In genomic region chr6:2861071-2861821, GRCh38 we compare ENCODE assay signal across 15 cellular contexts. TPM values are rescaled to one million over a fixed set of nuclear protein-coding genes. Genes with fewer than 3 reads are reported as not detected.
DNase-seq lines count a peak whose midpoint lies in the region; ATAC-seq and TF ChIP-seq lines count a peak whose summit lies in the region.
"Had no signal": no experiment of that assay in that cellular context is flagged by ENCODE, and none has a peak within 500 bp of the region (broad histone marks: within the 10 kb centered on the region; RNA-seq: fewer than 3 reads in every experiment).

No MANE protein-coding gene starts in this region.

- ATAC-seq in HG02970 (IDR thresholded peaks at IDR 0.05; ENCODE audit: low FRiP score, unreplicated experiment), result no peak
- no peak for ATAC-seq in HG03442 (IDR thresholded peaks at IDR 0.05; ENCODE audit: unreplicated experiment)
- ATAC-seq: gastroesophageal sphincter, left lobe of liver had no signal

- TF ChIP-seq POLR2A in esophagus muscularis mucosa (IDR thresholded peaks at IDR 0.05; ENCODE audit: low read depth), result no peak

- no peaks in the 10 kb centered on the region for H3K27me3 Mint-ChIP-seq in CD14-positive monocyte (ENCODE audit: low read depth in 3 of 3)
- no peaks in the 10 kb centered on the region for H3K27me3 Mint-ChIP-seq in T-helper 2 cell treated with Interferon-gamma antibody and Interleukin-4, amounts not matched to agents 5 μg/mL and 100 μg/mL, for 36 hours (ENCODE audit: low read depth)

- H3K27me3 ChIP-seq in esophagus muscularis mucosa, result no peaks in the 10 kb centered on the region
- H3K27me3 ChIP-seq: ascending aorta, stomach had no signal

- peaks cover 11 to 34% (median 21%) of the 10 kb centered on the region in 4 donors for H3K4me1 ChIP-seq in esophagus muscularis mucosa

- no peaks in the 10 kb centered on the region for H3K9me3 ChIP-seq in esophagus muscularis mucosa
- H3K9me3 ChIP-seq: ascending aorta, gastroesophageal sphincter, stomach had no signal

- H3K4me3 Mint-ChIP-seq in CD14-positive monocyte, result peak overlapping the region in 1 of 2 donors; percentile 72
- H3K4me3 Mint-ChIP-seq in T-helper 2 cell treated with Interferon-gamma antibody and Interleukin-4, amounts not matched to agents 5 μg/mL and 100 μg/mL, for 36 hours, result peak overlapping the region; percentile 60

- TF ChIP-seq CTCF in CD14-positive monocyte (IDR thresholded peaks at IDR 0.05), result no peak
- peak; percentile 17 for TF ChIP-seq CTCF in GM12873 (IDR thresholded peaks at IDR 0.05; ENCODE audit: insufficient read depth, low read depth, low read length, missing control alignments)
- TF ChIP-seq CTCF in esophagus muscularis mucosa (IDR thresholded peaks at IDR 0.05), result no peak
- TF ChIP-seq CTCF in GM20000 (IDR thresholded peaks at IDR 0.05; ENCODE audit: extremely low read depth, missing control alignments), result no peak

- H3K27ac Mint-ChIP-seq in CD14-positive monocyte, result peak overlapping the region; percentile 63 to 94 (median 79)
- H3K27ac Mint-ChIP-seq in T-helper 2 cell treated with Interferon-gamma antibody and Interleukin-4, amounts not matched to agents 5 μg/mL and 100 μg/mL, for 36 hours, result peak overlapping the region; percentile 93

- TF ChIP-seq EP300 in esophagus muscularis mucosa (IDR thresholded peaks at IDR 0.05), result no peak

- H3K4me3 ChIP-seq in esophagus muscularis mucosa, result no peak overlapping the region
- H3K4me3 ChIP-seq: ascending aorta, gastroesophageal sphincter, stomach had no signal

- H3K9me3 Mint-ChIP-seq in CD14-positive monocyte, result peaks cover 0 to 5% (median 0%) of the 10 kb centered on the region in 7 donors
- H3K9me3 Mint-ChIP-seq in T-helper 2 cell treated with Interferon-gamma antibody and Interleukin-4, amounts not matched to agents 5 μg/mL and 100 μg/mL, for 36 hours, result peaks cover 30% of the 10 kb centered on the region

- peaks cover 4 to 6% of the 10 kb centered on the region in 2 donors for H3K36me3 Mint-ChIP-seq in CD14-positive monocyte
- H3K36me3 Mint-ChIP-seq in T-helper 2 cell treated with Interferon-gamma antibody and Interleukin-4, amounts not matched to agents 5 μg/mL and 100 μg/mL, for 36 hours (ENCODE audit: low read depth), result peaks cover 27% of the 10 kb centered on the region

- WGBS in esophagus muscularis mucosa, result 84% methylated on average over 11 of the region's 11 CpGs

- no peak for DNase-seq in CD14-positive monocyte (ENCODE audit: low spot score)
- no peak for DNase-seq in T-helper 2 cell treated with Interferon-gamma antibody and Interleukin-4, amounts not matched to agents 5 μg/mL and 100 μg/mL, for 36 hours (ENCODE audit: low spot score)
- DNase-seq in esophagus muscularis mucosa (ENCODE audit: extremely low spot score), result peak; percentile 77
- no peak for DNase-seq in OCI-M1 (lab: John Stamatoyannopoulos, UW)
- DNase-seq in GM20000 (ENCODE audit: low spot score), result no peak
- DNase-seq: NCI-H1436, NCI-H774, stomach had no signal

- intact Hi-C loops in CD14-positive monocyte (cut with micrococcal nuclease), result no loop called here
- intact Hi-C loops in esophagus muscularis mucosa (cut with DNase I), result no loop called here

- H3K36me3 ChIP-seq in esophagus muscularis mucosa, result no peaks in the 10 kb centered on the region
- H3K36me3 ChIP-seq: ascending aorta, gastroesophageal sphincter, stomach had no signal

- no peak overlapping the region for H3K27ac ChIP-seq in esophagus muscularis mucosa (replicated peaks in 1 of 4)
- H3K27ac ChIP-seq: ascending aorta, gastroesophageal sphincter had no signal

- peaks cover 66% of the 10 kb centered on the region for H3K4me1 Mint-ChIP-seq in CD14-positive monocyte
- H3K4me1 Mint-ChIP-seq in T-helper 2 cell treated with Interferon-gamma antibody and Interleukin-4, amounts not matched to agents 5 μg/mL and 100 μg/mL, for 36 hours (ENCODE audit: low read depth), result peaks cover 72% of the 10 kb centered on the region

RNA-seq across cellular contexts. Expression of gene SERPINB1, which starts 19.6 kb away (rescaled TPM):
- polyA plus RNA-seq in CD14-positive monocyte, result 100 to 1,000 TPM; 306 to 307 TPM
- 100 to 1,000 TPM in 1 of 4 donors, 10 to 100 TPM in 3; 23.3 to 123 (median 29.9) TPM for total RNA-seq in esophagus muscularis mucosa
- total RNA-seq: G401 had no signal

RNA-seq across cellular contexts. Expression of gene SERPINB9, which starts 41.9 kb away (rescaled TPM):
- 10 to 100 TPM; 34.3 to 77.7 TPM for polyA plus RNA-seq in CD14-positive monocyte
- 10 to 100 TPM in 1 of 4 donors, 1 to 10 TPM in 3; 5.4 to 17.7 (median 6.2) TPM for total RNA-seq in esophagus muscularis mucosa
